In the genomic region with DNA sequence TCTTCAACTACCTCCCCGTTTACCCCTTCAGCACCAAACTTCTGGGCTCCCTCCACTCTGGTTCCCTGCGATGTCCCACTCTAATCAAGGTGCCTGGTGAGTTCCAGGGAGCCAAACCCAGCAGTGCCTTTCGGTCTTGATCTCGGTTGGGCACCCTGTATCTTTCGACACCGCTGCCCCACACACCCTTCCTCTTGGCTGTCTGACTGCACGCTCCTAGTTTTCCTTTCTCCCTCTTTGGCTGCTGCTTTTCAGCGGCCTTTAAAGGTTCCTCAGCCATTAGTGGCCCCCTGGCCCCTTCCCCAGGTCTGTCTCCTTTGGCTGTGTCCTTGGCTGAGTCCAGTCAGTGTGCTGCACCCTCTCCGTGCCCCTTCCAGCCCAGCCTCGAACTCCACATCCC, we compare ENCODE assay signal across 9 cellular contexts. TPM values are rescaled to one million over a fixed set of nuclear protein-coding genes. Genes with fewer than 3 reads are reported as not detected.
DNase-seq lines count a peak whose midpoint lies in the region; ATAC-seq, FAIRE-seq and TF ChIP-seq lines count a peak whose summit lies in the region.
"Had no signal": no experiment of that assay in that cellular context is flagged by ENCODE, and none has a peak within 500 bp of the region (broad histone marks: within the 10 kb centered on the region; RNA-seq: fewer than 3 reads in every experiment).

No MANE protein-coding gene starts in this region.

- H3K36me3 ChIP-seq in KMS-11 (ENCODE audit: insufficient read depth), result no peaks in the 10 kb centered on the region
- peaks cover 3 to 8% (median 4%) of the 10 kb centered on the region in 4 experiments; a peak in 5 of 8 replicates for H3K36me3 ChIP-seq in H1 (ENCODE audit: control insufficient read depth in 2 of 4, insufficient read depth in 4 of 4, low read length in 3 of 4)

- no peak overlapping the region for H3K56ac ChIP-seq in H1 (replicated peaks; ENCODE audit: insufficient read length, low read depth, low read length)

- CTCF ChIA-PET in AG04450 (lab: Charles Lee) (no interaction called here), H1 (lab: Charles Lee; ENCODE audit: partially characterized antibody) (interaction anchor here (4.9 kb wide), 1 partner anchor 8 kb away, joined by 30 read pairs; no protein-coding TSS in a partner anchor)

- peak overlapping the region; percentile 55 for H3K4me3 ChIP-seq in AG04450 (ENCODE audit: low read depth, low read length)
- H3K4me3 ChIP-seq in KMS-11 (IDR thresholded peaks at IDR 0.05; ENCODE audit: insufficient read depth, low read depth, low read length), result no peak overlapping the region
- H3K4me3 ChIP-seq in H1 (ENCODE audit: extremely low read depth in 1 of 4, insufficient read depth in 2 of 4, low read depth in 3 of 4, low read length in 4 of 4), result peak overlapping the region; percentile 50 to 72 (median 58); a peak in 6 of 8 replicates

- no peak overlapping the region for H2AK5ac ChIP-seq in H1 (ENCODE audit: low read depth, low read length)

- in situ Hi-C loops in G401 (cut with HindIII; ENCODE audit: low sequenced_read_pairs), result no loop called here

- peaks cover 6% of the 10 kb centered on the region for H3K36me3 Mint-ChIP-seq in nephron progenitor cell (ENCODE audit: low read depth)

- peaks cover 31% of the 10 kb centered on the region for H3K4me1 Mint-ChIP-seq in nephron progenitor cell

- peak overlapping the region; percentile 76 for H3K4me3 Mint-ChIP-seq in nephron progenitor cell

- no peak overlapping the region for H3K4ac ChIP-seq in H1 (replicated peaks; ENCODE audit: insufficient read length, low read depth, low read length)

- H2BK20ac ChIP-seq in H1 (ENCODE audit: low read length), result no peak overlapping the region

- no peak for TF ChIP-seq POLR2A in H1 (IDR thresholded peaks at IDR 0.05; ENCODE audit: control extremely low read depth in 1 of 2, low read depth in 2 of 2, low read length in 2 of 2)

- H3K79me2 ChIP-seq in KMS-11 (ENCODE audit: insufficient read depth, low read depth), result no peaks in the 10 kb centered on the region
- no peaks in the 10 kb centered on the region for H3K79me2 ChIP-seq in H1 (ENCODE audit: control insufficient read depth in 1 of 2, insufficient read depth in 2 of 2, low read length in 2 of 2)

- 86% methylated on average over 10 of the region's 10 CpGs; no CpG with 5 or more reads in 1 of the 2 experiments for WGBS in H1 (ENCODE audit: extremely low coverage in 1 of 2, insufficient coverage in 1 of 2, insufficient read length in 1 of 2, insufficient replicate concordance in 2 of 2, low coverage in 1 of 2, low lambda C conversion rate in 2 of 2, missing lambda C conversion rate in 1 of 2), 2 experiments

- H3K9me3 ChIP-seq in AG04450 (ENCODE audit: control insufficient read depth, insufficient read depth, low read length) (no peaks in the 10 kb centered on the region), H1 (ENCODE audit: insufficient read depth in 2 of 2, low read depth in 1 of 2, low read length in 1 of 2) (no peaks in the 10 kb centered on the region)

- H3K27me3 ChIP-seq in AG04450 (ENCODE audit: control insufficient read depth, insufficient read depth, low read length) (no peaks in the 10 kb centered on the region), KMS-11 (ENCODE audit: insufficient read depth, low read depth) (no peaks in the 10 kb centered on the region), H1 (replicated peaks in 1 of 4; ENCODE audit: control insufficient read depth in 3 of 4, extremely low read depth in 1 of 4, insufficient read depth in 3 of 4, low read length in 3 of 4) (peaks cover 0 to 11% (median 9%) of the 10 kb centered on the region in 4 experiments; a peak in 5 of 7 replicates)

- no peak for TF ChIP-seq EP300 in H1 (IDR thresholded peaks at IDR 0.05; ENCODE audit: borderline replicate concordance in 1 of 2, low read depth in 2 of 2, low read length in 2 of 2)

- no peak overlapping the region for H3K23ac ChIP-seq in H1 (ENCODE audit: insufficient read length)

- no peak for ATAC-seq in HG03354 (IDR thresholded peaks at IDR 0.05; ENCODE audit: poor library complexity, severe bottlenecking, unreplicated experiment)
- ATAC-seq in HG03521 (IDR thresholded peaks at IDR 0.05; ENCODE audit: unreplicated experiment), result no peak

- peak overlapping the region; percentile 14 for H3K27ac Mint-ChIP-seq in nephron progenitor cell

- FAIRE-seq in H1 (lab: Jason Lieb, UNC), result no peak

- DNase-seq in AG04450 (ENCODE audit: low read depth, low spot score), result no peak
- DNase-seq in H1 (ENCODE audit: low read depth in 1 of 2, low spot score in 2 of 2), result no peak
- DNase-seq in nephron progenitor cell, result no peak
- DNase-seq in G401 (ENCODE audit: low spot score), result no peak
- no peak for DNase-seq in NCI-H345 treated with DMSO at 0.1 percent for 48 hours (lab: John Stamatoyannopoulos, UW; ENCODE audit: unreplicated experiment)
- DNase-seq: activated gamma-delta T cell had no signal

- no peak overlapping the region for H4K91ac ChIP-seq in H1 (replicated peaks; ENCODE audit: insufficient read length, low read length)

- peaks cover 4% of the 10 kb centered on the region for H3K27me3 Mint-ChIP-seq in nephron progenitor cell (ENCODE audit: low read depth, poor library complexity)

- no peak overlapping the region for H3K9ac ChIP-seq in KMS-11
- H3K9ac ChIP-seq in H1 (replicated peaks in 1 of 4; ENCODE audit: extremely low read depth in 1 of 4, low read depth in 3 of 4, low read length in 3 of 4), result no peak overlapping the region

- H3K27ac ChIP-seq in AG04450 (ENCODE audit: low read depth, low read length) (no peak overlapping the region), KMS-11 (no peak overlapping the region), H1 (ENCODE audit: low read depth, low read length) (no peak overlapping the region)

- H3K23me2 ChIP-seq in H1 (ENCODE audit: low read depth, low read length), result peaks cover 2% of the 10 kb centered on the region; the same call in 1 of the 2 replicates

- H2BK5ac ChIP-seq in H1 (ENCODE audit: low read depth, low read length), result no peak overlapping the region

- H2BK12ac ChIP-seq in H1 (ENCODE audit: low read depth, low read length), result no peak overlapping the region

- no peak overlapping the region for H3K18ac ChIP-seq in H1 (ENCODE audit: extremely low read depth, low read length)

- POLR2A ChIA-PET in AG04450 (lab: Yijun Ruan, JAX), result interaction anchor here (1.2 kb wide), 2 partner anchors 18 to 61 kb away, joined by 3 read pairs; a partner anchor contains a TSS
- POLR2A ChIA-PET in H1 (lab: Charles Lee; ENCODE audit: partially characterized antibody), result interaction anchor here (0.6 to 7.8 kb wide), 3 partner anchors 16 to 213 kb away, joined by 3 to 71 read pairs (median 4); a partner anchor contains a TSS

- H2AFZ ChIP-seq in KMS-11 (ENCODE audit: low read depth), result peak overlapping the region; percentile 47; the same call in 1 of the 2 replicates
- H2AFZ ChIP-seq in H1 (ENCODE audit: low read length), result no peak overlapping the region

- no peak overlapping the region; the same call in 1 of the 2 replicates for H4K8ac ChIP-seq in H1 (ENCODE audit: extremely low read depth, insufficient read depth, low read length)

- no peaks in the 10 kb centered on the region for H3K79me1 ChIP-seq in H1 (ENCODE audit: low read depth, low read length)

- no peak overlapping the region for H2BK120ac ChIP-seq in H1 (replicated peaks; ENCODE audit: low read depth, low read length)

- no peak overlapping the region for H3K14ac ChIP-seq in H1 (ENCODE audit: insufficient read length)

- H3K4me2 ChIP-seq in KMS-11 (no peak overlapping the region; the same call in 1 of the 2 replicates), H1 (ENCODE audit: insufficient read depth in 1 of 2, low read depth in 2 of 2, low read length in 2 of 2) (peak overlapping the region; percentile 56 to 84)

- H3K9me3 Mint-ChIP-seq in nephron progenitor cell, result no peaks in the 10 kb centered on the region

- no peak overlapping the region for H4K5ac ChIP-seq in H1 (ENCODE audit: insufficient read length, low read depth, low read length)

- H2BK15ac ChIP-seq in H1 (ENCODE audit: low read length), result no peak overlapping the region

- TF ChIP-seq RAD21 in H1 (IDR thresholded peaks at IDR 0.05 in 1 of 2, conservative IDR thresholded peaks at IDR 0.05 in 1 of 2; ENCODE audit: low read depth in 2 of 2, low read length in 2 of 2), result no peak

- H4K20me1 ChIP-seq in KMS-11 (ENCODE audit: insufficient read depth) (no peaks in the 10 kb centered on the region), H1 (replicated peaks in 1 of 2; ENCODE audit: control insufficient read depth in 1 of 2, insufficient read depth in 2 of 2, low read length in 2 of 2) (peaks cover 1 to 5% of the 10 kb centered on the region in 2 experiments)

- H3K4me1 ChIP-seq in KMS-11 (ENCODE audit: low read depth, poor library complexity, severe bottlenecking) (peaks cover 11% of the 10 kb centered on the region), H1 (replicated peaks in 1 of 4; ENCODE audit: control insufficient read depth in 3 of 4, insufficient read depth in 4 of 4, low read length in 3 of 4) (peaks cover 0 to 9% (median 2%) of the 10 kb centered on the region in 4 experiments; a peak in 3 of 7 replicates)

- TF ChIP-seq CTCF in AG04450 (IDR thresholded peaks at IDR 0.05; ENCODE audit: low read depth, low read length) (no peak), KMS-11 (conservative IDR thresholded peaks at IDR 0.05; ENCODE audit: low read depth, low read length) (no peak), H1 (IDR thresholded peaks at IDR 0.05; ENCODE audit: control extremely low read depth in 1 of 3, insufficient read depth in 1 of 3, low read depth in 1 of 3, low read length in 3 of 3) (no peak), nephron progenitor cell (IDR thresholded peaks at IDR 0.05) (no peak)

RNA-seq across cellular contexts. Expression of a gene that starts 0.8 kb away (rescaled TPM):
- 17.8 and 22.4 TPM in 2 replicates for polyA plus RNA-seq in AG04450 (2011; rRNA removed)
- 15.5 and 22.4 TPM in 2 replicates for polyA minus RNA-seq in AG04450 (2011; rRNA and poly(A)+ RNA removed)
- total RNA-seq in H1 (2021; fragmentation: NEBNext Ultra II Directional; extraction: Animal tissue kit (Norgen Biotek cat#: 25700)), result 4.3 and 5.9 TPM in 2 replicates
- polyA plus RNA-seq in H1 (2011; rRNA removed), result 8.9 and 11.4 TPM in 2 replicates
- 11.5 TPM for polyA plus RNA-seq in H1 (2011; cell fraction: cytosol; rRNA removed)
- 33.1 TPM for polyA plus RNA-seq in H1 (2011; cell fraction: nucleus; rRNA removed)
- polyA plus RNA-seq in H1 (2012, experiment 1 of 2), result 8.7 to 12.5 TPM (median 11.8 TPM) in 4 replicates
- polyA plus RNA-seq in H1 (2012, experiment 2 of 2), result 2.6 TPM
- 2.8 TPM for polyA plus RNA-seq in H1 (2013, experiment 1 of 2)
- polyA plus RNA-seq in H1 (2013, experiment 2 of 2), result 2.1 TPM
- 7.1 and 9.4 TPM in 2 replicates for polyA minus RNA-seq in H1 (2011; rRNA and poly(A)+ RNA removed)
- polyA minus RNA-seq in H1 (2011; cell fraction: cytosol; rRNA and poly(A)+ RNA removed), result 3.9 TPM
- polyA minus RNA-seq in H1 (2011; cell fraction: nucleus; rRNA and poly(A)+ RNA removed), result 8.7 TPM
- total RNA-seq in G401 (2014; rRNA removed; shearing (Covaris generic)), result 4.6 and 5.4 TPM in 2 replicates

RNA-seq across cellular contexts. Expression of a gene that starts 18.0 kb away (rescaled TPM):
- polyA plus RNA-seq in AG04450 (2011; rRNA removed) (199 and 200 TPM in 2 replicates), H1 (2011; rRNA removed) (108 and 138 TPM in 2 replicates)
- 181 and 208 TPM in 2 replicates for polyA minus RNA-seq in AG04450 (2011; rRNA and poly(A)+ RNA removed)
- 153 and 154 TPM in 2 replicates for total RNA-seq in H1 (2021; fragmentation: NEBNext Ultra II Directional; extraction: Animal tissue kit (Norgen Biotek cat#: 25700))
- 123 TPM for polyA plus RNA-seq in H1 (2011; cell fraction: cytosol; rRNA removed)
- polyA plus RNA-seq in H1 (2011; cell fraction: nucleus; rRNA removed), result 57.4 TPM
- polyA plus RNA-seq in H1 (2012, experiment 1 of 2), result 147 to 182 TPM (median 160 TPM) in 4 replicates
- 285 TPM for polyA plus RNA-seq in H1 (2012, experiment 2 of 2)
- polyA plus RNA-seq in H1 (2013, experiment 1 of 2), result 80.2 TPM
- 79.8 TPM for polyA plus RNA-seq in H1 (2013, experiment 2 of 2)
- polyA minus RNA-seq in H1 (2011; rRNA and poly(A)+ RNA removed), result 107 and 117 TPM in 2 replicates
- polyA minus RNA-seq in H1 (2011; cell fraction: cytosol; rRNA and poly(A)+ RNA removed), result 126 TPM
- 71.0 TPM for polyA minus RNA-seq in H1 (2011; cell fraction: nucleus; rRNA and poly(A)+ RNA removed)
- total RNA-seq in G401 (2014; rRNA removed; shearing (Covaris generic)), result 231 and 292 TPM in 2 replicates

RNA-seq across cellular contexts. Expression of a gene that starts 18.6 kb away (rescaled TPM):
- polyA plus RNA-seq in AG04450 (2011; rRNA removed) (61.8 and 83.7 TPM in 2 replicates), H1 (2011; rRNA removed) (43.4 and 51.2 TPM in 2 replicates)
- polyA minus RNA-seq in AG04450 (2011; rRNA and poly(A)+ RNA removed), result 59.2 and 73.6 TPM in 2 replicates
- 50.3 and 55.2 TPM in 2 replicates for total RNA-seq in H1 (2021; fragmentation: NEBNext Ultra II Directional; extraction: Animal tissue kit (Norgen Biotek cat#: 25700))
- 45.7 TPM for polyA plus RNA-seq in H1 (2011; cell fraction: cytosol; rRNA removed)
- 57.8 TPM for polyA plus RNA-seq in H1 (2011; cell fraction: nucleus; rRNA removed)
- 37.4 to 51.1 TPM (median 48.0 TPM) in 4 replicates for polyA plus RNA-seq in H1 (2012, experiment 1 of 2)
- polyA plus RNA-seq in H1 (2012, experiment 2 of 2), result 61.3 TPM
- polyA plus RNA-seq in H1 (2013, experiment 1 of 2), result 38.5 TPM
- polyA plus RNA-seq in H1 (2013, experiment 2 of 2), result 39.6 TPM
- polyA minus RNA-seq in H1 (2011; rRNA and poly(A)+ RNA removed), result 19.6 and 23.4 TPM in 2 replicates
- 26.8 TPM for polyA minus RNA-seq in H1 (2011; cell fraction: cytosol; rRNA and poly(A)+ RNA removed)
- 22.5 TPM for polyA minus RNA-seq in H1 (2011; cell fraction: nucleus; rRNA and poly(A)+ RNA removed)
- total RNA-seq in G401 (2014; rRNA removed; shearing (Covaris generic)), result 70.0 and 72.1 TPM in 2 replicates

RNA-seq across cellular contexts. Expression of a gene that starts 33.0 kb away (rescaled TPM):
- polyA plus RNA-seq in AG04450 (2011; rRNA removed) (29.0 and 34.2 TPM in 2 replicates), H1 (2011; rRNA removed) (154 and 164 TPM in 2 replicates)
- 22.7 and 31.5 TPM in 2 replicates for polyA minus RNA-seq in AG04450 (2011; rRNA and poly(A)+ RNA removed)
- 63.8 and 68.4 TPM in 2 replicates for total RNA-seq in H1 (2021; fragmentation: NEBNext Ultra II Directional; extraction: Animal tissue kit (Norgen Biotek cat#: 25700))
- 89.4 TPM for polyA plus RNA-seq in H1 (2011; cell fraction: cytosol; rRNA removed)
- polyA plus RNA-seq in H1 (2011; cell fraction: nucleus; rRNA removed), result 98.6 TPM
- 57.2 to 70.9 TPM (median 68.0 TPM) in 4 replicates for polyA plus RNA-seq in H1 (2012, experiment 1 of 2)
- 81.1 TPM for polyA plus RNA-seq in H1 (2012, experiment 2 of 2)
- 69.8 TPM for polyA plus RNA-seq in H1 (2013, experiment 1 of 2)
- polyA plus RNA-seq in H1 (2013, experiment 2 of 2), result 66.2 TPM
- polyA minus RNA-seq in H1 (2011; rRNA and poly(A)+ RNA removed), result 49.1 and 51.8 TPM in 2 replicates
- polyA minus RNA-seq in H1 (2011; cell fraction: cytosol; rRNA and poly(A)+ RNA removed), result 26.6 TPM
- 28.0 TPM for polyA minus RNA-seq in H1 (2011; cell fraction: nucleus; rRNA and poly(A)+ RNA removed)
- 82.7 and 98.7 TPM in 2 replicates for total RNA-seq in G401 (2014; rRNA removed; shearing (Covaris generic))

RNA-seq across cellular contexts. Expression of a gene that starts 41.1 kb away (rescaled TPM):
- 26.8 and 28.7 TPM in 2 replicates for polyA plus RNA-seq in AG04450 (2011; rRNA removed)
- polyA minus RNA-seq in AG04450 (2011; rRNA and poly(A)+ RNA removed), result 14.6 and 17.7 TPM in 2 replicates
- total RNA-seq in H1 (2021; fragmentation: NEBNext Ultra II Directional; extraction: Animal tissue kit (Norgen Biotek cat#: 25700)), result 4.8 and 4.9 TPM in 2 replicates
- polyA plus RNA-seq in H1 (2011; rRNA removed), result 5.1 and 5.3 TPM in 2 replicates
- 7.3 TPM for polyA plus RNA-seq in H1 (2011; cell fraction: cytosol; rRNA removed)
- polyA plus RNA-seq in H1 (2011; cell fraction: nucleus; rRNA removed), result 8.2 TPM
- polyA plus RNA-seq in H1 (2012, experiment 1 of 2), result 4.7 to 7.7 TPM (median 5.8 TPM) in 4 replicates
- 7.0 TPM for polyA plus RNA-seq in H1 (2012, experiment 2 of 2)
- 4.5 TPM for polyA plus RNA-seq in H1 (2013, experiment 1 of 2)
- polyA plus RNA-seq in H1 (2013, experiment 2 of 2), result 4.5 TPM
- 2.3 and 3.1 TPM in 2 replicates for polyA minus RNA-seq in H1 (2011; rRNA and poly(A)+ RNA removed)
- 2.9 TPM for polyA minus RNA-seq in H1 (2011; cell fraction: cytosol; rRNA and poly(A)+ RNA removed)
- polyA minus RNA-seq in H1 (2011; cell fraction: nucleus; rRNA and poly(A)+ RNA removed), result 5.8 TPM
- not detected in 2 replicates for total RNA-seq in G401 (2014; rRNA removed; shearing (Covaris generic))
